In the genomic region with DNA sequence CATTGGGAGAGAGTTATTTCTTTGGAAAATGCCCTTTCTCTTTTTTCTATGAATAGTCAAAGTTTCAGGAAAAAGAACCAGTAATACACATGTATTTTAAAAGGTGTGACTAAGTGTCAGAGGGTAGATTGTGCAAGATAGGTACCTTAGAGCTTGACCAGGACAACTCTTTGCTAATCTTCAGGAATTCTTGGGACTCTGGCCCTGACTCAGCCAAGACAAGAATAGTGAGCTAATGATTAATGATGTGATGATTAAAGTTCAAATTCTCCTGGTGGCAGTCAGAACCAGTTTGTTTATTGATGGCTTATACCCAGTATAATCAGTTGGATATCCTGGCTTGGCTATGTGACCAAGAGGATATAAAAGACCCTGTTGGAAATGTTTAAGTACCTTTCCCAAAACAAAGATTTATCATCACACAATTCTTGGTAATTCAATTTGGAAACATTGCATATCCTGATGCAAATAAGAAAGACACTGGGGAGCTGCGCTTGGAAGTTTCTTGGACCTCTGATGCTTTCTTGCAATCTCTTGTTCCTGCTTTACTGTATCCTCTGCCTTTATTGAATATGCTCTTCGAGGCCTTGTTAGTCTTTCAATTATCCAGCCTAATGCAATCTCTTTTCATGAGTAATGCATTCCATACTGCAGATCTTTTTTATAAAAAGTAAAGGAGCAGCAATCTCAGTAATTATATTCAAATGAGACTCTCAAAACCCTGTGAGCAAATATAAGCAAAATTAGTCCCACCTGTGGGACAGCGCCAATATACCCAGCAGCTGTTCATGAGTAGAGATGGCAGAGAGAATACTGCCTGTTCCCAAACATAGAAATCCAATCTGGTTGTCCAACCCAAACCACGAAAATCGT, we compare ENCODE assay signal across 13 cellular contexts. TPM values are rescaled to one million over a fixed set of nuclear protein-coding genes. Genes with fewer than 3 reads are reported as not detected.
DNase-seq lines count a peak whose midpoint lies in the region; ATAC-seq and TF ChIP-seq lines count a peak whose summit lies in the region.
"Had no signal": no experiment of that assay in that cellular context is flagged by ENCODE, and none has a peak within 500 bp of the region (broad histone marks: within the 10 kb centered on the region; RNA-seq: fewer than 3 reads in every experiment).

No MANE protein-coding gene starts in this region.

- DNase-seq in Caki2 (ENCODE audit: low read depth) (peak; percentile 79), NCI-H1436 (lab: John Stamatoyannopoulos, UW) (peak; percentile 69), epithelial cell of prostate (ENCODE audit: low read depth, low spot score) (peak; percentile 16), COLO829 (ENCODE audit: low spot score) (no peak), HUDEP-2 (lab: John Stamatoyannopoulos, UW; ENCODE audit: unreplicated experiment in 76 of 76) (no peak), hippocampal formation (lab: John Stamatoyannopoulos, UW) (no peak)
- DNase-seq: activated T-cell treated with anti-CD3 and anti-CD28 coated beads, Interleukin-2, amount 50 U/mL, for 24 hours; CD4-positive, CD25-positive, alpha-beta regulatory T cell; SHP77 treated with DMSO at 0.1 percent for 48 hours had no signal

- in situ Hi-C loops in Caki2 (cut with HindIII; ENCODE audit: low pct_unique_long_range_greater_than_20kb, low sequenced_read_pairs): no loop called here

- peaks cover 6 to 20% (median 12%) of the 10 kb centered on the region in 4 donors for H3K4me1 ChIP-seq in liver (ENCODE audit: control insufficient read depth in 4 of 4, insufficient read depth in 4 of 4, low read length in 3 of 4)
- H3K4me1 ChIP-seq: HAP-1 had no signal

- peak overlapping the region; percentile 18 for H3K27ac ChIP-seq in epithelial cell of prostate
- peak overlapping the region; percentile 42 to 68 for H3K27ac ChIP-seq in liver (ENCODE audit: low read depth in 1 of 2, low read length in 2 of 2)

- H3K4me3 ChIP-seq in liver (ENCODE audit: low read depth in 1 of 3, low read length in 3 of 3): no peak overlapping the region
- H3K4me3 ChIP-seq: HAP-1 had no signal

- H3K9ac ChIP-seq in liver (ENCODE audit: low read depth in 1 of 2, low read length in 2 of 2): no peak overlapping the region

- peak in 1 of 2 donors; percentile 30 for TF ChIP-seq RAD21 in liver (IDR thresholded peaks at IDR 0.05)

- no peaks in the 10 kb centered on the region for H3K36me3 ChIP-seq in liver (ENCODE audit: control insufficient read depth in 4 of 4, insufficient read depth in 3 of 4, low read depth in 1 of 4, low read length in 3 of 4)
- H3K36me3 ChIP-seq: HAP-1 had no signal

- no peak for TF ChIP-seq CTCF in liver (IDR thresholded peaks at IDR 0.05; ENCODE audit: low read depth, low read length, missing input control)

- WGBS in liver: 73% methylated on average over 5 of the region's 5 CpGs

- ATAC-seq in HG03039 (IDR thresholded peaks at IDR 0.05; ENCODE audit: unreplicated experiment): no peak

- H3K9me3 ChIP-seq in liver (ENCODE audit: control insufficient read depth in 4 of 4, low read length in 3 of 4): peaks cover 0 to 2% (median 0%) of the 10 kb centered on the region in 4 donors
- H3K9me3 ChIP-seq: HAP-1 had no signal

- H3K27me3 ChIP-seq in liver (ENCODE audit: control insufficient read depth in 4 of 4, insufficient read depth in 4 of 4, low read length in 3 of 4): no peaks in the 10 kb centered on the region

TF ChIP-seq in liver, 16 proteins besides CTCF, POLR2A, EP300 and RAD21:
- TF ChIP-seq SP1 (IDR thresholded peaks at IDR 0.05): peak; percentile 65
- TF ChIP-seq, protein P1, sequence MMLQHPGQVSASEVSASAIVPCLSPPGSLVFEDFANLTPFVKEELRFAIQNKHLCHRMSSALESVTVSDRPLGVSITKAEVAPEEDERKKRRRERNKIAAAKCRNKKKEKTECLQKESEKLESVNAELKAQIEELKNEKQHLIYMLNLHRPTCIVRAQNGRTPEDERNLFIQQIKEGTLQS (IDR thresholded peaks at IDR 0.05): peak; percentile 27
- TF ChIP-seq HNF4G (IDR thresholded peaks at IDR 0.05): peak; percentile 63
- no peak for TF ChIP-seq GABPA (IDR thresholded peaks at IDR 0.05 in 1 of 2, conservative IDR thresholded peaks at IDR 0.05 in 1 of 2)
- TF ChIP-seq, protein P2, sequence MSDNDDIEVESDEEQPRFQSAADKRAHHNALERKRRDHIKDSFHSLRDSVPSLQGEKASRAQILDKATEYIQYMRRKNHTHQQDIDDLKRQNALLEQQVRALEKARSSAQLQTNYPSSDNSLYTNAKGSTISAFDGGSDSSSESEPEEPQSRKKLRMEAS (IDR thresholded peaks at IDR 0.05): peak; percentile 72
- TF ChIP-seq EGR1 (IDR thresholded peaks at IDR 0.05; ENCODE audit: low read depth in 2 of 2): peak in 1 of 2 donors; percentile 47
- no peak for TF ChIP-seq FOXA2 (IDR thresholded peaks at IDR 0.05)
- peak; percentile 78 to 95 for TF ChIP-seq JUND (IDR thresholded peaks at IDR 0.05)
- peak; percentile 44 to 75 for TF ChIP-seq RXRA (IDR thresholded peaks at IDR 0.05)
- peak; percentile 16 for TF ChIP-seq NR2F2 (IDR thresholded peaks at IDR 0.05)
- TF ChIP-seq TAF1 (conservative IDR thresholded peaks at IDR 0.05): no peak
- peak; percentile 42 for TF ChIP-seq FOXA1 (IDR thresholded peaks at IDR 0.05)
- TF ChIP-seq HNF4A (conservative IDR thresholded peaks at IDR 0.05): peak; percentile 89 to 95
- TF ChIP-seq, protein P3, sequence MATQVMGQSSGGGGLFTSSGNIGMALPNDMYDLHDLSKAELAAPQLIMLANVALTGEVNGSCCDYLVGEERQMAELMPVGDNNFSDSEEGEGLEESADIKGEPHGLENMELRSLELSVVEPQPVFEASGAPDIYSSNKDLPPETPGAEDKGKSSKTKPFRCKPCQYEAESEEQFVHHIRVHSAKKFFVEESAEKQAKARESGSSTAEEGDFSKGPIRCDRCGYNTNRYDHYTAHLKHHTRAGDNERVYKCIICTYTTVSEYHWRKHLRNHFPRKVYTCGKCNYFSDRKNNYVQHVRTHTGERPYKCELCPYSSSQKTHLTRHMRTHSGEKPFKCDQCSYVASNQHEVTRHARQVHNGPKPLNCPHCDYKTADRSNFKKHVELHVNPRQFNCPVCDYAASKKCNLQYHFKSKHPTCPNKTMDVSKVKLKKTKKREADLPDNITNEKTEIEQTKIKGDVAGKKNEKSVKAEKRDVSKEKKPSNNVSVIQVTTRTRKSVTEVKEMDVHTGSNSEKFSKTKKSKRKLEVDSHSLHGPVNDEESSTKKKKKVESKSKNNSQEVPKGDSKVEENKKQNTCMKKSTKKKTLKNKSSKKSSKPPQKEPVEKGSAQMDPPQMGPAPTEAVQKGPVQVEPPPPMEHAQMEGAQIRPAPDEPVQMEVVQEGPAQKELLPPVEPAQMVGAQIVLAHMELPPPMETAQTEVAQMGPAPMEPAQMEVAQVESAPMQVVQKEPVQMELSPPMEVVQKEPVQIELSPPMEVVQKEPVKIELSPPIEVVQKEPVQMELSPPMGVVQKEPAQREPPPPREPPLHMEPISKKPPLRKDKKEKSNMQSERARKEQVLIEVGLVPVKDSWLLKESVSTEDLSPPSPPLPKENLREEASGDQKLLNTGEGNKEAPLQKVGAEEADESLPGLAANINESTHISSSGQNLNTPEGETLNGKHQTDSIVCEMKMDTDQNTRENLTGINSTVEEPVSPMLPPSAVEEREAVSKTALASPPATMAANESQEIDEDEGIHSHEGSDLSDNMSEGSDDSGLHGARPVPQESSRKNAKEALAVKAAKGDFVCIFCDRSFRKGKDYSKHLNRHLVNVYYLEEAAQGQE (IDR thresholded peaks at IDR 0.05): peak; percentile 23
- TF ChIP-seq YY1 (IDR thresholded peaks at IDR 0.05): peak; percentile 56
- TF ChIP-seq, protein P4, sequence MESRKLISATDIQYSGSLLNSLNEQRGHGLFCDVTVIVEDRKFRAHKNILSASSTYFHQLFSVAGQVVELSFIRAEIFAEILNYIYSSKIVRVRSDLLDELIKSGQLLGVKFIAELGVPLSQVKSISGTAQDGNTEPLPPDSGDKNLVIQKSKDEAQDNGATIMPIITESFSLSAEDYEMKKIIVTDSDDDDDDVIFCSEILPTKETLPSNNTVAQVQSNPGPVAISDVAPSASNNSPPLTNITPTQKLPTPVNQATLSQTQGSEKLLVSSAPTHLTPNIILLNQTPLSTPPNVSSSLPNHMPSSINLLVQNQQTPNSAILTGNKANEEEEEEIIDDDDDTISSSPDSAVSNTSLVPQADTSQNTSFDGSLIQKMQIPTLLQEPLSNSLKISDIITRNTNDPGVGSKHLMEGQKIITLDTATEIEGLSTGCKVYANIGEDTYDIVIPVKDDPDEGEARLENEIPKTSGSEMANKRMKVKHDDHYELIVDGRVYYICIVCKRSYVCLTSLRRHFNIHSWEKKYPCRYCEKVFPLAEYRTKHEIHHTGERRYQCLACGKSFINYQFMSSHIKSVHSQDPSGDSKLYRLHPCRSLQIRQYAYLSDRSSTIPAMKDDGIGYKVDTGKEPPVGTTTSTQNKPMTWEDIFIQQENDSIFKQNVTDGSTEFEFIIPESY (IDR thresholded peaks at IDR 0.05): peak; percentile 58
TF ChIP-seq in liver: peak in this region for 13.

RNA-seq across cellular contexts. Expression of a gene that starts 48.0 kb away (rescaled TPM):
- total RNA-seq in Caki2 (2014; rRNA removed; shearing (Covaris generic); ENCODE audit: low replicate concordance): 0.46 and 0.54 TPM in 2 replicates
- under 1 TPM; 0.25 to 0.75 TPM for total RNA-seq in liver
- under 1 TPM; 0.02 to 0.07 TPM for polyA plus RNA-seq in liver

RNA-seq across cellular contexts. Expression of a gene that starts 49.5 kb away (rescaled TPM):
- total RNA-seq in Caki2 (2014; rRNA removed; shearing (Covaris generic); ENCODE audit: low replicate concordance): not detected in 2 replicates
- not detected for total RNA-seq in liver
- polyA plus RNA-seq in liver: not detected
- total RNA-seq: CD4-positive, CD25-positive, alpha-beta regulatory T cell; NCI-H460 had no signal

Comparison
In these comparisons a context has a peak if more than half of its experiments do, and no peak if none do; other contexts are left out.
1. DNase-seq: peak in Caki2 (single experiment), NCI-H1436 (single experiment) and epithelial cell of prostate (single experiment); none in COLO829 (single experiment), HUDEP-2 (0 of 76) and hippocampal formation (0 of 2).